ENCODE assay signal across 1 cellular context in the genomic region with DNA sequence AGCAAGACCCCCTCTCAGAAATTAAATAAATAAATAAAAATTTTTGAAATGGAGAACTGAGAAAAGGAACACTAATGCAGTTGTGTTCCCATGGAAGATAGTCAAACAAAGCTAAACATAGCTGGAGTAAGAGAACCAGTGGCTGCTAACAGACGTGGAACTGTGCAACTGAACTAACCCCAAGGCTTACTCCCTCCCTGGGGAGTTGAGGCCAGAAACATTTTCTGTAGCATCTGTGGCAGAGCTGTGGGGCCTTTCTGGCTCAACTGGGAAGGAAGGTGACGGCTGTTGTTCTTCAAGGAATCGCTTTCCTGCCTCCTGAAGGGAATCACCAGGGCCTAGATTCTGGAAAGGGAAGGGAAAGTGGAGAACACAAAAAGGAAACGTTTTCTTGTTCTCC.
TF ChIP-seq lines count a peak whose summit lies in the region.

No MANE protein-coding gene starts in this region.

TF ChIP-seq in GM12878, 131 proteins besides CTCF, POLR2A, EP300 and RAD21 (continued from another document and continues in another):
- TF ChIP-seq, protein P1, sequence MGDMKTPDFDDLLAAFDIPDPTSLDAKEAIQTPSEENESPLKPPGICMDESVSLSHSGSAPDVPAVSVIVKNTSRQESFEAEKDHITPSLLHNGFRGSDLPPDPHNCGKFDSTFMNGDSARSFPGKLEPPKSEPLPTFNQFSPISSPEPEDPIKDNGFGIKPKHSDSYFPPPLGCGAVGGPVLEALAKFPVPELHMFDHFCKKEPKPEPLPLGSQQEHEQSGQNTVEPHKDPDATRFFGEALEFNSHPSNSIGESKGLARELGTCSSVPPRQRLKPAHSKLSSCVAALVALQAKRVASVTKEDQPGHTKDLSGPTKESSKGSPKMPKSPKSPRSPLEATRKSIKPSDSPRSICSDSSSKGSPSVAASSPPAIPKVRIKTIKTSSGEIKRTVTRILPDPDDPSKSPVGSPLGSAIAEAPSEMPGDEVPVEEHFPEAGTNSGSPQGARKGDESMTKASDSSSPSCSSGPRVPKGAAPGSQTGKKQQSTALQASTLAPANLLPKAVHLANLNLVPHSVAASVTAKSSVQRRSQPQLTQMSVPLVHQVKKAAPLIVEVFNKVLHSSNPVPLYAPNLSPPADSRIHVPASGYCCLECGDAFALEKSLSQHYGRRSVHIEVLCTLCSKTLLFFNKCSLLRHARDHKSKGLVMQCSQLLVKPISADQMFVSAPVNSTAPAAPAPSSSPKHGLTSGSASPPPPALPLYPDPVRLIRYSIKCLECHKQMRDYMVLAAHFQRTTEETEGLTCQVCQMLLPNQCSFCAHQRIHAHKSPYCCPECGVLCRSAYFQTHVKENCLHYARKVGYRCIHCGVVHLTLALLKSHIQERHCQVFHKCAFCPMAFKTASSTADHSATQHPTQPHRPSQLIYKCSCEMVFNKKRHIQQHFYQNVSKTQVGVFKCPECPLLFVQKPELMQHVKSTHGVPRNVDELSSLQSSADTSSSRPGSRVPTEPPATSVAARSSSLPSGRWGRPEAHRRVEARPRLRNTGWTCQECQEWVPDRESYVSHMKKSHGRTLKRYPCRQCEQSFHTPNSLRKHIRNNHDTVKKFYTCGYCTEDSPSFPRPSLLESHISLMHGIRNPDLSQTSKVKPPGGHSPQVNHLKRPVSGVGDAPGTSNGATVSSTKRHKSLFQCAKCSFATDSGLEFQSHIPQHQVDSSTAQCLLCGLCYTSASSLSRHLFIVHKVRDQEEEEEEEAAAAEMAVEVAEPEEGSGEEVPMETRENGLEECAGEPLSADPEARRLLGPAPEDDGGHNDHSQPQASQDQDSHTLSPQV (IDR thresholded peaks at IDR 0.05): no peak; the same call in 1 of the 2 replicates
- TF ChIP-seq TCF3 (IDR thresholded peaks at IDR 0.05; ENCODE audit: borderline replicate concordance, insufficient read depth, low read depth, low read length) (no peak), TARDBP (IDR thresholded peaks at IDR 0.05; ENCODE audit: borderline replicate concordance) (no peak), MEF2B (IDR thresholded peaks at IDR 0.05; ENCODE audit: partially characterized antibody, poor library complexity, severe bottlenecking) (peak; percentile 100), MTA3 (IDR thresholded peaks at IDR 0.05; ENCODE audit: borderline replicate concordance, low read length) (no peak; the same call in 1 of the 2 replicates), POU2F2 (IDR thresholded peaks at IDR 0.05; ENCODE audit: borderline replicate concordance, low read depth, low read length) (peak; percentile 57; the same call in 1 of the 3 replicates), FOS (IDR thresholded peaks at IDR 0.05; ENCODE audit: borderline replicate concordance, extremely low read depth, insufficient read length) (no peak), KDM1A (IDR thresholded peaks at IDR 0.05; ENCODE audit: borderline replicate concordance) (no peak), RCOR1 (conservative IDR thresholded peaks at IDR 0.05; ENCODE audit: low read depth, low read length) (no peak), MYC (IDR thresholded peaks at IDR 0.05; ENCODE audit: insufficient read depth, insufficient read length, insufficient replicate concordance, low read length, severe bottlenecking) (no peak), NFIC (IDR thresholded peaks at IDR 0.05; ENCODE audit: low read depth, low read length) (no peak), RB1 (IDR thresholded peaks at IDR 0.05; ENCODE audit: borderline replicate concordance) (peak; percentile 74; the same call in 1 of the 2 replicates), ZBED1 (IDR thresholded peaks at IDR 0.05; ENCODE audit: borderline replicate concordance) (no peak), ZSCAN29 (IDR thresholded peaks at IDR 0.05) (no peak), SMAD5 (IDR thresholded peaks at IDR 0.05; ENCODE audit: low read depth) (no peak), SUZ12 (IDR thresholded peaks at IDR 0.05; ENCODE audit: unreplicated experiment) (no peak), IKZF1 (conservative IDR thresholded peaks at IDR 0.05) (peak; percentile 86), SMARCA5 (IDR thresholded peaks at IDR 0.05) (no peak), RELA (IDR thresholded peaks at IDR 0.05; ENCODE audit: borderline replicate concordance, partially characterized antibody) (no peak), CREB1 (IDR thresholded peaks at IDR 0.05; ENCODE audit: low read depth) (no peak), CREM (IDR thresholded peaks at IDR 0.05; ENCODE audit: low read depth) (no peak), POLR2AphosphoS5 (IDR thresholded peaks at IDR 0.05; ENCODE audit: low read length) (no peak)
- TF ChIP-seq, protein P2, sequence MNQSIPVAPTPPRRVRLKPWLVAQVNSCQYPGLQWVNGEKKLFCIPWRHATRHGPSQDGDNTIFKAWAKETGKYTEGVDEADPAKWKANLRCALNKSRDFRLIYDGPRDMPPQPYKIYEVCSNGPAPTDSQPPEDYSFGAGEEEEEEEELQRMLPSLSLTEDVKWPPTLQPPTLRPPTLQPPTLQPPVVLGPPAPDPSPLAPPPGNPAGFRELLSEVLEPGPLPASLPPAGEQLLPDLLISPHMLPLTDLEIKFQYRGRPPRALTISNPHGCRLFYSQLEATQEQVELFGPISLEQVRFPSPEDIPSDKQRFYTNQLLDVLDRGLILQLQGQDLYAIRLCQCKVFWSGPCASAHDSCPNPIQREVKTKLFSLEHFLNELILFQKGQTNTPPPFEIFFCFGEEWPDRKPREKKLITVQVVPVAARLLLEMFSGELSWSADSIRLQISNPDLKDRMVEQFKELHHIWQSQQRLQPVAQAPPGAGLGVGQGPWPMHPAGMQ (IDR thresholded peaks at IDR 0.05; ENCODE audit: borderline replicate concordance): no peak
- TF ChIP-seq, protein P3, sequence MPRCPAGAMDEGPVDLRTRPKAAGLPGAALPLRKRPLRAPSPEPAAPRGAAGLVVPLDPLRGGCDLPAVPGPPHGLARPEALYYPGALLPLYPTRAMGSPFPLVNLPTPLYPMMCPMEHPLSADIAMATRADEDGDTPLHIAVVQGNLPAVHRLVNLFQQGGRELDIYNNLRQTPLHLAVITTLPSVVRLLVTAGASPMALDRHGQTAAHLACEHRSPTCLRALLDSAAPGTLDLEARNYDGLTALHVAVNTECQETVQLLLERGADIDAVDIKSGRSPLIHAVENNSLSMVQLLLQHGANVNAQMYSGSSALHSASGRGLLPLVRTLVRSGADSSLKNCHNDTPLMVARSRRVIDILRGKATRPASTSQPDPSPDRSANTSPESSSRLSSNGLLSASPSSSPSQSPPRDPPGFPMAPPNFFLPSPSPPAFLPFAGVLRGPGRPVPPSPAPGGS (IDR thresholded peaks at IDR 0.05; ENCODE audit: borderline replicate concordance, insufficient read depth, low read depth, low read length, poor library complexity, severe bottlenecking): peak; percentile 90
- TF ChIP-seq, protein P4, sequence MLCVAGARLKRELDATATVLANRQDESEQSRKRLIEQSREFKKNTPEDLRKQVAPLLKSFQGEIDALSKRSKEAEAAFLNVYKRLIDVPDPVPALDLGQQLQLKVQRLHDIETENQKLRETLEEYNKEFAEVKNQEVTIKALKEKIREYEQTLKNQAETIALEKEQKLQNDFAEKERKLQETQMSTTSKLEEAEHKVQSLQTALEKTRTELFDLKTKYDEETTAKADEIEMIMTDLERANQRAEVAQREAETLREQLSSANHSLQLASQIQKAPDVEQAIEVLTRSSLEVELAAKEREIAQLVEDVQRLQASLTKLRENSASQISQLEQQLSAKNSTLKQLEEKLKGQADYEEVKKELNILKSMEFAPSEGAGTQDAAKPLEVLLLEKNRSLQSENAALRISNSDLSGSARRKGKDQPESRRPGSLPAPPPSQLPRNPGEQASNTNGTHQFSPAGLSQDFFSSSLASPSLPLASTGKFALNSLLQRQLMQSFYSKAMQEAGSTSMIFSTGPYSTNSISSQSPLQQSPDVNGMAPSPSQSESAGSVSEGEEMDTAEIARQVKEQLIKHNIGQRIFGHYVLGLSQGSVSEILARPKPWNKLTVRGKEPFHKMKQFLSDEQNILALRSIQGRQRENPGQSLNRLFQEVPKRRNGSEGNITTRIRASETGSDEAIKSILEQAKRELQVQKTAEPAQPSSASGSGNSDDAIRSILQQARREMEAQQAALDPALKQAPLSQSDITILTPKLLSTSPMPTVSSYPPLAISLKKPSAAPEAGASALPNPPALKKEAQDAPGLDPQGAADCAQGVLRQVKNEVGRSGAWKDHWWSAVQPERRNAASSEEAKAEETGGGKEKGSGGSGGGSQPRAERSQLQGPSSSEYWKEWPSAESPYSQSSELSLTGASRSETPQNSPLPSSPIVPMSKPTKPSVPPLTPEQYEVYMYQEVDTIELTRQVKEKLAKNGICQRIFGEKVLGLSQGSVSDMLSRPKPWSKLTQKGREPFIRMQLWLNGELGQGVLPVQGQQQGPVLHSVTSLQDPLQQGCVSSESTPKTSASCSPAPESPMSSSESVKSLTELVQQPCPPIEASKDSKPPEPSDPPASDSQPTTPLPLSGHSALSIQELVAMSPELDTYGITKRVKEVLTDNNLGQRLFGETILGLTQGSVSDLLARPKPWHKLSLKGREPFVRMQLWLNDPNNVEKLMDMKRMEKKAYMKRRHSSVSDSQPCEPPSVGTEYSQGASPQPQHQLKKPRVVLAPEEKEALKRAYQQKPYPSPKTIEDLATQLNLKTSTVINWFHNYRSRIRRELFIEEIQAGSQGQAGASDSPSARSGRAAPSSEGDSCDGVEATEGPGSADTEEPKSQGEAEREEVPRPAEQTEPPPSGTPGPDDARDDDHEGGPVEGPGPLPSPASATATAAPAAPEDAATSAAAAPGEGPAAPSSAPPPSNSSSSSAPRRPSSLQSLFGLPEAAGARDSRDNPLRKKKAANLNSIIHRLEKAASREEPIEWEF (IDR thresholded peaks at IDR 0.05; ENCODE audit: insufficient replicate concordance, low read depth, low read length): peak; percentile 90
- TF ChIP-seq, protein P5, sequence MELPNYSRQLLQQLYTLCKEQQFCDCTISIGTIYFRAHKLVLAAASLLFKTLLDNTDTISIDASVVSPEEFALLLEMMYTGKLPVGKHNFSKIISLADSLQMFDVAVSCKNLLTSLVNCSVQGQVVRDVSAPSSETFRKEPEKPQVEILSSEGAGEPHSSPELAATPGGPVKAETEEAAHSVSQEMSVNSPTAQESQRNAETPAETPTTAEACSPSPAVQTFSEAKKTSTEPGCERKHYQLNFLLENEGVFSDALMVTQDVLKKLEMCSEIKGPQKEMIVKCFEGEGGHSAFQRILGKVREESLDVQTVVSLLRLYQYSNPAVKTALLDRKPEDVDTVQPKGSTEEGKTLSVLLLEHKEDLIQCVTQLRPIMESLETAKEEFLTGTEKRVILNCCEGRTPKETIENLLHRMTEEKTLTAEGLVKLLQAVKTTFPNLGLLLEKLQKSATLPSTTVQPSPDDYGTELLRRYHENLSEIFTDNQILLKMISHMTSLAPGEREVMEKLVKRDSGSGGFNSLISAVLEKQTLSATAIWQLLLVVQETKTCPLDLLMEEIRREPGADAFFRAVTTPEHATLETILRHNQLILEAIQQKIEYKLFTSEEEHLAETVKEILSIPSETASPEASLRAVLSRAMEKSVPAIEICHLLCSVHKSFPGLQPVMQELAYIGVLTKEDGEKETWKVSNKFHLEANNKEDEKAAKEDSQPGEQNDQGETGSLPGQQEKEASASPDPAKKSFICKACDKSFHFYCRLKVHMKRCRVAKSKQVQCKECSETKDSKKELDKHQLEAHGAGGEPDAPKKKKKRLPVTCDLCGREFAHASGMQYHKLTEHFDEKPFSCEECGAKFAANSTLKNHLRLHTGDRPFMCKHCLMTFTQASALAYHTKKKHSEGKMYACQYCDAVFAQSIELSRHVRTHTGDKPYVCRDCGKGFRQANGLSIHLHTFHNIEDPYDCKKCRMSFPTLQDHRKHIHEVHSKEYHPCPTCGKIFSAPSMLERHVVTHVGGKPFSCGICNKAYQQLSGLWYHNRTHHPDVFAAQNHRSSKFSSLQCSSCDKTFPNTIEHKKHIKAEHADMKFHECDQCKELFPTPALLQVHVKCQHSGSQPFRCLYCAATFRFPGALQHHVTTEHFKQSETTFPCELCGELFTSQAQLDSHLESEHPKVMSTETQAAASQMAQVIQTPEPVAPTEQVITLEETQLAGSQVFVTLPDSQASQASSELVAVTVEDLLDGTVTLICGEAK (IDR thresholded peaks at IDR 0.05; ENCODE audit: borderline replicate concordance): no peak
- TF ChIP-seq, protein P6, sequence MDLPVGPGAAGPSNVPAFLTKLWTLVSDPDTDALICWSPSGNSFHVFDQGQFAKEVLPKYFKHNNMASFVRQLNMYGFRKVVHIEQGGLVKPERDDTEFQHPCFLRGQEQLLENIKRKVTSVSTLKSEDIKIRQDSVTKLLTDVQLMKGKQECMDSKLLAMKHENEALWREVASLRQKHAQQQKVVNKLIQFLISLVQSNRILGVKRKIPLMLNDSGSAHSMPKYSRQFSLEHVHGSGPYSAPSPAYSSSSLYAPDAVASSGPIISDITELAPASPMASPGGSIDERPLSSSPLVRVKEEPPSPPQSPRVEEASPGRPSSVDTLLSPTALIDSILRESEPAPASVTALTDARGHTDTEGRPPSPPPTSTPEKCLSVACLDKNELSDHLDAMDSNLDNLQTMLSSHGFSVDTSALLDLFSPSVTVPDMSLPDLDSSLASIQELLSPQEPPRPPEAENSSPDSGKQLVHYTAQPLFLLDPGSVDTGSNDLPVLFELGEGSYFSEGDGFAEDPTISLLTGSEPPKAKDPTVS (IDR thresholded peaks at IDR 0.05; ENCODE audit: low read depth, low read length): 0 out of 2 replicates have a peak, but pooled peaks have one; percentile 35
- TF ChIP-seq, protein P7, sequence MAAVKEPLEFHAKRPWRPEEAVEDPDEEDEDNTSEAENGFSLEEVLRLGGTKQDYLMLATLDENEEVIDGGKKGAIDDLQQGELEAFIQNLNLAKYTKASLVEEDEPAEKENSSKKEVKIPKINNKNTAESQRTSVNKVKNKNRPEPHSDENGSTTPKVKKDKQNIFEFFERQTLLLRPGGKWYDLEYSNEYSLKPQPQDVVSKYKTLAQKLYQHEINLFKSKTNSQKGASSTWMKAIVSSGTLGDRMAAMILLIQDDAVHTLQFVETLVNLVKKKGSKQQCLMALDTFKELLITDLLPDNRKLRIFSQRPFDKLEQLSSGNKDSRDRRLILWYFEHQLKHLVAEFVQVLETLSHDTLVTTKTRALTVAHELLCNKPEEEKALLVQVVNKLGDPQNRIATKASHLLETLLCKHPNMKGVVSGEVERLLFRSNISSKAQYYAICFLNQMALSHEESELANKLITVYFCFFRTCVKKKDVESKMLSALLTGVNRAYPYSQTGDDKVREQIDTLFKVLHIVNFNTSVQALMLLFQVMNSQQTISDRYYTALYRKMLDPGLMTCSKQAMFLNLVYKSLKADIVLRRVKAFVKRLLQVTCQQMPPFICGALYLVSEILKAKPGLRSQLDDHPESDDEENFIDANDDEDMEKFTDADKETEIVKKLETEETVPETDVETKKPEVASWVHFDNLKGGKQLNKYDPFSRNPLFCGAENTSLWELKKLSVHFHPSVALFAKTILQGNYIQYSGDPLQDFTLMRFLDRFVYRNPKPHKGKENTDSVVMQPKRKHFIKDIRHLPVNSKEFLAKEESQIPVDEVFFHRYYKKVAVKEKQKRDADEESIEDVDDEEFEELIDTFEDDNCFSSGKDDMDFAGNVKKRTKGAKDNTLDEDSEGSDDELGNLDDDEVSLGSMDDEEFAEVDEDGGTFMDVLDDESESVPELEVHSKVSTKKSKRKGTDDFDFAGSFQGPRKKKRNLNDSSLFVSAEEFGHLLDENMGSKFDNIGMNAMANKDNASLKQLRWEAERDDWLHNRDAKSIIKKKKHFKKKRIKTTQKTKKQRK (IDR thresholded peaks at IDR 0.05; ENCODE audit: low read depth, low read length): no peak
- TF ChIP-seq, protein P8, sequence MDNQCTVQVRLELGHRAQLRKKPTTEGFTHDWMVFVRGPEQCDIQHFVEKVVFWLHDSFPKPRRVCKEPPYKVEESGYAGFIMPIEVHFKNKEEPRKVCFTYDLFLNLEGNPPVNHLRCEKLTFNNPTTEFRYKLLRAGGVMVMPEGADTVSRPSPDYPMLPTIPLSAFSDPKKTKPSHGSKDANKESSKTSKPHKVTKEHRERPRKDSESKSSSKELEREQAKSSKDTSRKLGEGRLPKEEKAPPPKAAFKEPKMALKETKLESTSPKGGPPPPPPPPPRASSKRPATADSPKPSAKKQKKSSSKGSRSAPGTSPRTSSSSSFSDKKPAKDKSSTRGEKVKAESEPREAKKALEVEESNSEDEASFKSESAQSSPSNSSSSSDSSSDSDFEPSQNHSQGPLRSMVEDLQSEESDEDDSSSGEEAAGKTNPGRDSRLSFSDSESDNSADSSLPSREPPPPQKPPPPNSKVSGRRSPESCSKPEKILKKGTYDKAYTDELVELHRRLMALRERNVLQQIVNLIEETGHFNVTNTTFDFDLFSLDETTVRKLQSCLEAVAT (IDR thresholded peaks at IDR 0.05): no peak; the same call in 1 of the 2 replicates
